ENCODE assay signal across 1 cellular context in the genomic region with DNA sequence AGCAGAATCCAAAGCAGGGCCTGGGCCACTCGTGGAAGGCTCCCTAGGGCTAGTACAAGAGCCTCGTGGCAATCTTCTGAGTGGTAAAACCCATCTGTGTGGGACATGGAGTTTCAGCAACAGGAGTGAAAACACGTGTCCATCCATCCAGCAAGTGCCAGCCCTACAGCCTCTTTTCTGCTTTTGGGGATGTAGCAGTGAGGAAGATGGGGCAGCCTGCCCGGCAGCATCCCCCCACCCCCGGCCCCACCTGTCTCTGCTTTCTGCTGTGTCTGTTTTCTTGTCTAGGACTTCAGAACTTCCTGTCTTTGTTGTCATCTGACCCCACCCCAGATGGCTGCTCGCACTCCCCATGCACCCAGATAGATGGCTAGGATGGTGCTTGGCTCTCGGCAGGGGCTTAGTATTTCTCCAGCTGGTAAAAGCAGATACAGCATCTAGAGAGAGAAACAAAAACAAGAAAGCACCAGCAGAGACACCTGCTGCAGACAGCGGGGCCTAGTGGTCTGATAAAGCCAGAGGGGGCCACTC.
TF ChIP-seq lines count a peak whose summit lies in the region.

No MANE protein-coding gene starts in this region.

TF ChIP-seq in GM23338, 12 proteins besides CTCF, POLR2A, EP300 and RAD21 (continued from another document):
- no peak for TF ChIP-seq ETS1 (IDR thresholded peaks at IDR 0.05)
- TF ChIP-seq ZNF331 (CRISPR knock-in tag; IDR thresholded peaks at IDR 0.05; ENCODE audit: low read depth): no peak
- no peak for TF ChIP-seq EZH2 (IDR thresholded peaks at IDR 0.05; ENCODE audit: low read depth, unreplicated experiment)
- no peak for TF ChIP-seq ZNF462 (CRISPR knock-in tag; IDR thresholded peaks at IDR 0.05)
- TF ChIP-seq CREB1 (CRISPR knock-in tag; IDR thresholded peaks at IDR 0.05; ENCODE audit: low read depth): no peak
- no peak for TF ChIP-seq EZH2phosphoT487 (IDR thresholded peaks at IDR 0.05; ENCODE audit: unreplicated experiment)
- no peak for TF ChIP-seq NANOG (IDR thresholded peaks at IDR 0.05; ENCODE audit: borderline replicate concordance)
- no peak for TF ChIP-seq ZNF114 (CRISPR knock-in tag; IDR thresholded peaks at IDR 0.05)
